19 cellular contexts compared by ENCODE assay signal in the genomic region with DNA sequence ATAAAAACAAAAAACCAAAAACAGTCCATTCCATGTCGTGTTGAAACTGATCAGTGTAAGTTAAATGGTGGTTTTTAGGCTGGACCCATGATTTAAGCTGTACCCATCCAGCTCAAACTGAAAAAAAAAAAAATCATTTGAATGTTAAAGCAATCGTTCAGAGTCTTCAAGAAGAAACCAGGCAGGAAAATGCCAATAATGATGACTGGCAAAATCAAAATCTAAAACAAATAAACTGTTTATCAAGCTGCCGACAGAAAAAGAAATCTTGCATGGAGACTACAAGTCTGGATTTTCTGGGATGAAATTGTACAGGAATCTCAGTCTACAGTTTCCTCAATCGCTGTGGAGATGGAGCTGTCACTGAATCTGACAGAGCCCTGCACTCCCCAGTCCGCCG. TPM values are rescaled to one million over a fixed set of nuclear protein-coding genes. Genes with fewer than 3 reads are reported as not detected.
DNase-seq lines count a peak whose midpoint lies in the region; ATAC-seq, FAIRE-seq and TF ChIP-seq lines count a peak whose summit lies in the region.
"Had no signal": no experiment of that assay in that cellular context is flagged by ENCODE, and none has a peak within 500 bp of the region (broad histone marks: within the 10 kb centered on the region; RNA-seq: fewer than 3 reads in every experiment).

No MANE protein-coding gene starts in this region.

- peaks cover 10% of the 10 kb centered on the region; the same call in 1 of the 2 replicates for H3K9me1 ChIP-seq in IMR-90 (ENCODE audit: insufficient read depth, low read length)
- no peaks in the 10 kb centered on the region for H3K9me1 ChIP-seq in keratinocyte (ENCODE audit: control insufficient read depth, extremely low read depth, insufficient read depth, low read length)

- TF ChIP-seq EP300 in HepG2 (IDR thresholded peaks at IDR 0.05; ENCODE audit: low read depth in 2 of 2, low read length in 2 of 2) = no peak
- TF ChIP-seq EP300 in HepG2 (CRISPR knock-in tag; IDR thresholded peaks at IDR 0.05; ENCODE audit: borderline replicate concordance) = no peak
- TF ChIP-seq EP300 in gastroesophageal sphincter (IDR thresholded peaks at IDR 0.05) = no peak

- no peak overlapping the region for H3K4ac ChIP-seq in IMR-90 (ENCODE audit: low read depth, low read length)

- CTCF ChIA-PET in HepG2 (lab: Yijun Ruan, JAX; ENCODE audit: low intra/inter-chr PET ratio, low total read pairs) (no interaction called here), IMR-90 (lab: Yijun Ruan, JAX) (no interaction called here)

- H2AK9ac ChIP-seq in IMR-90 (replicated peaks; ENCODE audit: low read depth, low read length, poor library complexity) = no peak overlapping the region

- H3K18ac ChIP-seq in IMR-90 (ENCODE audit: low read depth, low read length) = no peak overlapping the region

- BruUV-seq in HepG2 (replicated peaks; lab: Mats Ljungman, UMichigan) = no TSS peak
- no TSS peak for BruUV-seq in IMR-90 (replicated peaks; lab: Mats Ljungman, UMichigan)

- no peak overlapping the region for H3K14ac ChIP-seq in IMR-90 (replicated peaks; ENCODE audit: low read depth, low read length)

- TF ChIP-seq POLR2A in HepG2 (IDR thresholded peaks at IDR 0.05; ENCODE audit: insufficient read depth in 1 of 2, low read depth in 2 of 2, low read length in 2 of 2) (no peak), right lobe of liver (IDR thresholded peaks at IDR 0.05) (no peak), IMR-90 (IDR thresholded peaks at IDR 0.05; ENCODE audit: low read depth, low read length) (no peak), gastroesophageal sphincter (IDR thresholded peaks at IDR 0.05) (no peak)

- no peaks in the 10 kb centered on the region for H3K79me2 ChIP-seq in HepG2 (ENCODE audit: insufficient read depth, low read length)
- H3K79me2 ChIP-seq in keratinocyte (ENCODE audit: control insufficient read depth, insufficient read depth, low read length) = no peaks in the 10 kb centered on the region

- no peak overlapping the region; the same call in 2 of the 3 replicates for H2BK15ac ChIP-seq in IMR-90 (ENCODE audit: low read depth, low read length)

- H3K9me3 ChIP-seq in HepG2 (ENCODE audit: low read length) = no peaks in the 10 kb centered on the region
- no peaks in the 10 kb centered on the region for H3K9me3 ChIP-seq in right lobe of liver
- no peaks in the 10 kb centered on the region for H3K9me3 ChIP-seq in IMR-90 (ENCODE audit: control insufficient read depth, insufficient read depth, low read length)
- no peaks in the 10 kb centered on the region for H3K9me3 ChIP-seq in keratinocyte (ENCODE audit: control insufficient read depth, low read depth, low read length)
- H3K9me3 ChIP-seq in gastroesophageal sphincter = no peaks in the 10 kb centered on the region
- H3K9me3 ChIP-seq: BE2C had no signal

- peaks cover 30% of the 10 kb centered on the region for H3K4me1 ChIP-seq in HepG2 (ENCODE audit: insufficient read depth, low read length)
- peaks cover 0 to 9% (median 0%) of the 10 kb centered on the region in 4 donors for H3K4me1 ChIP-seq in right lobe of liver
- H3K4me1 ChIP-seq in IMR-90 (ENCODE audit: control insufficient read depth, insufficient read depth, low read length) = peaks cover 8% of the 10 kb centered on the region
- H3K4me1 ChIP-seq in keratinocyte (ENCODE audit: control insufficient read depth, extremely low read depth, insufficient read depth, low read length) = peaks cover 27% of the 10 kb centered on the region
- H3K4me1 ChIP-seq in gastroesophageal sphincter = peaks cover 0 to 20% (median 0%) of the 10 kb centered on the region in 3 donors
- H3K4me1 ChIP-seq: BE2C had no signal

- H3K27ac ChIP-seq in HepG2 (ENCODE audit: extremely low read length, insufficient read depth, low read length) (no peak overlapping the region), right lobe of liver (no peak overlapping the region), IMR-90 (ENCODE audit: insufficient read depth, low read length) (no peak overlapping the region), keratinocyte (ENCODE audit: control insufficient read depth, insufficient read depth, low read length) (no peak overlapping the region), gastroesophageal sphincter (no peak overlapping the region)
- H3K27ac ChIP-seq: C4-2B, HL-60 had no signal

- FAIRE-seq in HepG2 (lab: Jason Lieb, UNC) (no peak), keratinocyte (lab: Jason Lieb, UNC) (peak; percentile 67)
- FAIRE-seq: GM19239 had no signal

- TF ChIP-seq RAD21 in HepG2 (CRISPR knock-in tag; IDR thresholded peaks at IDR 0.05) = no peak
- TF ChIP-seq RAD21 in IMR-90 (IDR thresholded peaks at IDR 0.05; ENCODE audit: low read length) = no peak

- H2AK5ac ChIP-seq in IMR-90 (ENCODE audit: low read depth, low read length) = no peak overlapping the region

- H3K9ac ChIP-seq in HepG2 (ENCODE audit: insufficient read depth, low read depth, low read length) (no peak overlapping the region), IMR-90 (ENCODE audit: low read depth, low read length) (no peak overlapping the region), keratinocyte (ENCODE audit: control insufficient read depth, extremely low read depth, insufficient read depth, low read length) (no peak overlapping the region)

- no peak overlapping the region for H3K4me3 ChIP-seq in HepG2 (replicated peaks in 1 of 3; ENCODE audit: insufficient read depth in 1 of 3, low read depth in 2 of 3, low read length in 3 of 3)
- H3K4me3 ChIP-seq in right lobe of liver = no peak overlapping the region
- no peak overlapping the region for H3K4me3 ChIP-seq in IMR-90 (ENCODE audit: insufficient read depth, low read depth, low read length)
- H3K4me3 ChIP-seq in keratinocyte (ENCODE audit: control insufficient read depth in 2 of 3, extremely low read depth in 1 of 3, insufficient read depth in 2 of 3, low read depth in 1 of 3, low read length in 3 of 3) = no peak overlapping the region
- no peak overlapping the region for H3K4me3 ChIP-seq in gastroesophageal sphincter

- no peak overlapping the region for H4K8ac ChIP-seq in IMR-90 (ENCODE audit: low read depth in 2 of 2, low read length in 2 of 2)

- POLR2A ChIA-PET in HepG2 (lab: Yijun Ruan, JAX) (no interaction called here), IMR-90 (lab: Charles Lee; ENCODE audit: unreplicated experiment) (no interaction called here)

- TF ChIP-seq CTCF in HepG2 (CRISPR knock-in tag; IDR thresholded peaks at IDR 0.05) = no peak
- no peak for TF ChIP-seq CTCF in right lobe of liver (IDR thresholded peaks at IDR 0.05)
- no peak for TF ChIP-seq CTCF in IMR-90 (conservative IDR thresholded peaks at IDR 0.05; ENCODE audit: low read depth, low read length)
- no peak for TF ChIP-seq CTCF in keratinocyte (optimal IDR thresholded peaks at IDR 0.05 in 1 of 3, IDR thresholded peaks at IDR 0.05 in 1 of 3, conservative IDR thresholded peaks at IDR 0.05 in 1 of 3; ENCODE audit: extremely low read depth in 1 of 3, insufficient read depth in 2 of 3, low read length in 3 of 3)
- TF ChIP-seq CTCF in gastroesophageal sphincter (IDR thresholded peaks at IDR 0.05) = no peak

- DNase-seq in HepG2 (ENCODE audit: low spot score) (no peak), right lobe of liver (no peak), IMR-90 (no peak), keratinocyte (ENCODE audit: low read depth, low spot score) (no peak), SK-N-DZ (ENCODE audit: low spot score) (no peak), AG20443 (ENCODE audit: low spot score) (no peak)
- no peak for DNase-seq in activated CD4-positive, alpha-beta T cell treated with anti-CD3 and anti-CD28 coated beads, Interleukin-2, amount 50 U/mL, for 1 hour
- DNase-seq: 8988T; ACHN; BE2C; CD8-positive, alpha-beta T cell; DND-41; GF-D8; HCEC 1CT had no signal

- WGBS in HepG2 (ENCODE audit: low lambda C conversion rate) = 45% methylated on average over 6 of the region's 6 CpGs
- WGBS in right lobe of liver (ENCODE audit: insufficient coverage, low coverage, low lambda C conversion rate, missing lambda C conversion rate) = 55% methylated on average over 6 of the region's 6 CpGs
- WGBS in IMR-90 (ENCODE audit: extremely low coverage in 2 of 2, insufficient read length in 1 of 2), 2 experiments = no CpG with 5 or more reads among the region's 6 CpGs
- WGBS in gastroesophageal sphincter (ENCODE audit: low coverage in 1 of 2), 2 donors = 60 to 61% methylated on average over 6 of the region's 6 CpGs

- H2BK5ac ChIP-seq in IMR-90 (ENCODE audit: low read depth, low read length, poor library complexity, severe bottlenecking) = no peak overlapping the region

- H2AFZ ChIP-seq in HepG2 (ENCODE audit: low read length) (no peak overlapping the region), IMR-90 (replicated peaks; ENCODE audit: low read length, poor library complexity) (no peak overlapping the region), keratinocyte (ENCODE audit: control insufficient read depth, low read length) (no peak overlapping the region)

- dilution Hi-C loops in IMR-90 (cut with HindIII; ENCODE audit: low sequenced_read_pairs, unreplicated experiment) = no loop called here
- dilution Hi-C loops in keratinocyte (cut with MboI; ENCODE audit: extremely low pct_ligation_motif_present, low sequenced_read_pairs) = no loop called here

- H3K79me1 ChIP-seq in IMR-90 (ENCODE audit: low read depth in 1 of 2, low read length in 2 of 2) = no peaks in the 10 kb centered on the region

- ATAC-seq in HepG2 (no peak), right lobe of liver (no peak), IMR-90 (ENCODE audit: low read depth) (no peak), gastroesophageal sphincter (no peak)
- ATAC-seq: CD8-positive, alpha-beta T cell had no signal

- no peak overlapping the region for H3K56ac ChIP-seq in IMR-90 (ENCODE audit: extremely low read depth, insufficient read depth, low read length)

- no peak overlapping the region for H4K5ac ChIP-seq in IMR-90 (ENCODE audit: low read depth, low read length)

- no peak overlapping the region for H2BK20ac ChIP-seq in IMR-90 (ENCODE audit: low read depth, low read length)

- intact Hi-C loops in HepG2 (cut with micrococcal nuclease; ENCODE audit: unreplicated experiment) = no loop called here
- intact Hi-C loops in right lobe of liver (cut with DNase I) = no loop called here
- intact Hi-C loops in IMR-90 (cut with micrococcal nuclease) = no loop called here

- no peak overlapping the region for H3K23ac ChIP-seq in IMR-90 (ENCODE audit: low read depth, low read length)

- no peak overlapping the region for H2BK120ac ChIP-seq in IMR-90 (ENCODE audit: low read depth, low read length)

- no peak overlapping the region for H3K4me2 ChIP-seq in HepG2 (ENCODE audit: low read depth, low read length)
- no peak overlapping the region for H3K4me2 ChIP-seq in IMR-90 (ENCODE audit: low read depth, low read length)
- no peak overlapping the region for H3K4me2 ChIP-seq in keratinocyte (ENCODE audit: control insufficient read depth, extremely low read depth, insufficient read depth, low read depth, low read length)

- H3K27me3 ChIP-seq in HepG2 (ENCODE audit: control insufficient read depth in 1 of 2, insufficient read depth in 2 of 2, low read length in 2 of 2) (peaks cover 5 to 67% of the 10 kb centered on the region in 2 experiments; a peak in 4 of 5 replicates), right lobe of liver (no peaks in the 10 kb centered on the region), IMR-90 (ENCODE audit: control insufficient read depth, insufficient read depth, low read length) (no peaks in the 10 kb centered on the region), keratinocyte (ENCODE audit: control insufficient read depth, extremely low read depth, insufficient read depth, low read length) (no peaks in the 10 kb centered on the region), gastroesophageal sphincter (peaks cover 13% of the 10 kb centered on the region)
- H3K27me3 ChIP-seq: BE2C had no signal

- H3K36me3 ChIP-seq in HepG2 (replicated peaks in 1 of 2; ENCODE audit: control insufficient read depth in 1 of 2, insufficient read depth in 2 of 2, low read length in 2 of 2) (no peaks in the 10 kb centered on the region), right lobe of liver (no peaks in the 10 kb centered on the region), IMR-90 (ENCODE audit: control insufficient read depth, insufficient read depth, low read length) (no peaks in the 10 kb centered on the region), keratinocyte (ENCODE audit: control insufficient read depth in 2 of 2, extremely low read depth in 1 of 2, insufficient read depth in 2 of 2, low read length in 2 of 2) (no peaks in the 10 kb centered on the region), gastroesophageal sphincter (no peaks in the 10 kb centered on the region)
- H3K36me3 ChIP-seq: BE2C had no signal

- in situ Hi-C loops in HepG2 (cut with HindIII; ENCODE audit: extremely low pct_ligation_motif_present, low pct_unique_long_range_greater_than_20kb) = no loop called here
- in situ Hi-C loops in IMR-90 (cut with MboI; ENCODE audit: low sequenced_read_pairs) = no loop called here

- H4K20me1 ChIP-seq in HepG2 (ENCODE audit: insufficient read depth, low read length) (no peaks in the 10 kb centered on the region), IMR-90 (ENCODE audit: insufficient read depth, low read length) (no peaks in the 10 kb centered on the region), keratinocyte (ENCODE audit: control insufficient read depth, extremely low read depth, insufficient read depth, low read length) (no peaks in the 10 kb centered on the region)

- H4K91ac ChIP-seq in IMR-90 (ENCODE audit: insufficient read depth, low read depth, low read length) = no peak overlapping the region

RNA-seq across cellular contexts. Expression of gene SOST, which starts 40.7 kb away (rescaled TPM):
- not detected in 2 replicates for total RNA-seq in HepG2 (2016; rRNA removed; fragmentation: Illumina TruSeq; extraction: Trizol)
- total RNA-seq in HepG2 (2016; cell fraction: cytosol; rRNA removed; fragmentation: Illumina TruSeq; extraction: Trizol; ENCODE audit: low read depth) = not detected in 2 replicates
- total RNA-seq in HepG2 (2016; cell fraction: insoluble cytoplasmic fraction; rRNA removed; fragmentation: Illumina TruSeq; extraction: Trizol) = not detected in 2 replicates
- total RNA-seq in HepG2 (2016; cell fraction: membrane; rRNA removed; fragmentation: Illumina TruSeq; extraction: Trizol) = not detected in 2 replicates
- not detected in 2 replicates for total RNA-seq in HepG2 (2016; cell fraction: nucleus; rRNA removed; fragmentation: Illumina TruSeq; extraction: Trizol)
- polyA plus RNA-seq in HepG2 (2011; rRNA removed) = not detected in 2 replicates
- not detected in 2 replicates for polyA plus RNA-seq in HepG2 (2011; cell fraction: cytosol; rRNA removed)
- polyA plus RNA-seq in HepG2 (2011; cell fraction: nucleus; rRNA removed) = not detected in 2 replicates
- not detected in 2 replicates for polyA plus RNA-seq in HepG2 (2012)
- polyA plus RNA-seq in HepG2 (2016; cell fraction: cytosol; fragmentation: Illumina TruSeq; extraction: Trizol; ENCODE audit: low read depth) = not detected in 2 replicates
- not detected in 2 replicates for polyA plus RNA-seq in HepG2 (2016; cell fraction: insoluble cytoplasmic fraction; fragmentation: Illumina TruSeq; extraction: Trizol; ENCODE audit: low read depth)
- not detected in 2 replicates for polyA plus RNA-seq in HepG2 (2016; cell fraction: membrane; fragmentation: Illumina TruSeq; extraction: Trizol; ENCODE audit: low read depth)
- polyA plus RNA-seq in HepG2 (2016; cell fraction: nucleus; fragmentation: Illumina TruSeq; extraction: Trizol; ENCODE audit: insufficient read depth, low read depth) = not detected in 2 replicates
- polyA minus RNA-seq in HepG2 (2011; rRNA and poly(A)+ RNA removed; ENCODE audit: low replicate concordance) = not detected in 2 replicates
- polyA minus RNA-seq in HepG2 (2011; cell fraction: cytosol; rRNA and poly(A)+ RNA removed) = not detected in 2 replicates
- polyA minus RNA-seq in HepG2 (2011; cell fraction: nucleus; rRNA and poly(A)+ RNA removed) = not detected in 2 replicates
- not detected for total RNA-seq in right lobe of liver
- not detected in 2 replicates for total RNA-seq in IMR-90 (2012; rRNA removed)
- not detected in 2 replicates for polyA plus RNA-seq in IMR-90 (2012; rRNA removed)
- polyA plus RNA-seq in IMR-90 (2012; cell fraction: cytosol; rRNA removed) = not detected in 2 replicates
- polyA plus RNA-seq in IMR-90 (2012; cell fraction: nucleus; rRNA removed; ENCODE audit: low replicate concordance) = not detected in 2 replicates
- polyA plus RNA-seq in keratinocyte = 0.02 to 0.04 TPM in 2 of 3 replicates, not detected in the other
- polyA plus RNA-seq in keratinocyte (2011; ENCODE audit: low read depth) = not detected
- not detected in 2 replicates for polyA plus RNA-seq in keratinocyte (2011; cell fraction: cytosol; rRNA removed)
- polyA plus RNA-seq in keratinocyte (2011; cell fraction: nucleus; rRNA removed) = 0.07 TPM in 1 of 2 replicates, not detected in the other
- polyA plus RNA-seq in keratinocyte (2012; ENCODE audit: low replicate concordance) = 0.21 TPM in 1 of 2 replicates, not detected in the other
- polyA minus RNA-seq in keratinocyte = not detected in 3 replicates
- polyA minus RNA-seq in keratinocyte (2011; cell fraction: cytosol; rRNA and poly(A)+ RNA removed) = not detected
- not detected in 2 replicates for polyA minus RNA-seq in keratinocyte (2011; cell fraction: nucleus; rRNA and poly(A)+ RNA removed)
- under 1 TPM in 1 of 4 donors, not detected in 3; 0.27 TPM for total RNA-seq in gastroesophageal sphincter
- polyA plus RNA-seq in SK-N-DZ (2014; cell fraction: cytosol; rRNA removed) = not detected in 2 replicates
- polyA plus RNA-seq in SK-N-DZ (2014; cell fraction: nucleus; rRNA removed) = not detected in 2 replicates
- total RNA-seq: CD8-positive, alpha-beta T cell had no signal

RNA-seq across cellular contexts. Expression of gene MEOX1, which starts 56.2 kb away (rescaled TPM):
- not detected in 2 replicates for total RNA-seq in HepG2 (2016; rRNA removed; fragmentation: Illumina TruSeq; extraction: Trizol)
- not detected in 2 replicates for total RNA-seq in HepG2 (2016; cell fraction: cytosol; rRNA removed; fragmentation: Illumina TruSeq; extraction: Trizol; ENCODE audit: low read depth)
- not detected in 2 replicates for total RNA-seq in HepG2 (2016; cell fraction: insoluble cytoplasmic fraction; rRNA removed; fragmentation: Illumina TruSeq; extraction: Trizol)
- not detected in 2 replicates for total RNA-seq in HepG2 (2016; cell fraction: membrane; rRNA removed; fragmentation: Illumina TruSeq; extraction: Trizol)
- total RNA-seq in HepG2 (2016; cell fraction: nucleus; rRNA removed; fragmentation: Illumina TruSeq; extraction: Trizol) = not detected in 2 replicates
- not detected in 2 replicates for polyA plus RNA-seq in HepG2 (2011; rRNA removed)
- polyA plus RNA-seq in HepG2 (2011; cell fraction: cytosol; rRNA removed) = not detected in 2 replicates
- not detected in 2 replicates for polyA plus RNA-seq in HepG2 (2011; cell fraction: nucleus; rRNA removed)
- polyA plus RNA-seq in HepG2 (2012) = not detected in 2 replicates
- not detected in 2 replicates for polyA plus RNA-seq in HepG2 (2016; cell fraction: cytosol; fragmentation: Illumina TruSeq; extraction: Trizol; ENCODE audit: low read depth)
- polyA plus RNA-seq in HepG2 (2016; cell fraction: insoluble cytoplasmic fraction; fragmentation: Illumina TruSeq; extraction: Trizol; ENCODE audit: low read depth) = not detected in 2 replicates
- polyA plus RNA-seq in HepG2 (2016; cell fraction: membrane; fragmentation: Illumina TruSeq; extraction: Trizol; ENCODE audit: low read depth) = not detected in 2 replicates
- not detected in 2 replicates for polyA plus RNA-seq in HepG2 (2016; cell fraction: nucleus; fragmentation: Illumina TruSeq; extraction: Trizol; ENCODE audit: insufficient read depth, low read depth)
- polyA minus RNA-seq in HepG2 (2011; rRNA and poly(A)+ RNA removed; ENCODE audit: low replicate concordance) = 2.2 TPM in 1 of 2 replicates, not detected in the other
- polyA minus RNA-seq in HepG2 (2011; cell fraction: cytosol; rRNA and poly(A)+ RNA removed) = not detected in 2 replicates
- polyA minus RNA-seq in HepG2 (2011; cell fraction: nucleus; rRNA and poly(A)+ RNA removed) = not detected in 2 replicates
- total RNA-seq in right lobe of liver = under 1 TPM in 1 of 6 experiments, not detected in 5; 0.11 TPM
- 0.72 and 0.83 TPM in 2 replicates for total RNA-seq in IMR-90 (2012; rRNA removed)
- 0.48 and 0.52 TPM in 2 replicates for polyA plus RNA-seq in IMR-90 (2012; rRNA removed)
- 0.40 and 0.52 TPM in 2 replicates for polyA plus RNA-seq in IMR-90 (2012; cell fraction: cytosol; rRNA removed)
- 0.32 and 0.38 TPM in 2 replicates for polyA plus RNA-seq in IMR-90 (2012; cell fraction: nucleus; rRNA removed; ENCODE audit: low replicate concordance)
- 0.05 to 0.10 TPM (median 0.08 TPM) in 3 replicates for polyA plus RNA-seq in keratinocyte
- polyA plus RNA-seq in keratinocyte (2011; ENCODE audit: low read depth) = 0.31 TPM
- polyA plus RNA-seq in keratinocyte (2011; cell fraction: cytosol; rRNA removed) = 0.02 and 0.04 TPM in 2 replicates
- 0.04 and 0.09 TPM in 2 replicates for polyA plus RNA-seq in keratinocyte (2011; cell fraction: nucleus; rRNA removed)
- polyA plus RNA-seq in keratinocyte (2012; ENCODE audit: low replicate concordance) = 0.11 and 0.28 TPM in 2 replicates
- not detected in 3 replicates for polyA minus RNA-seq in keratinocyte
- polyA minus RNA-seq in keratinocyte (2011; cell fraction: cytosol; rRNA and poly(A)+ RNA removed) = not detected
- polyA minus RNA-seq in keratinocyte (2011; cell fraction: nucleus; rRNA and poly(A)+ RNA removed) = not detected in 2 replicates
- 10 to 100 TPM in 1 of 4 donors, 1 to 10 TPM in 3; 5.3 to 11.8 (median 7.6) TPM for total RNA-seq in gastroesophageal sphincter
- not detected in 2 replicates for polyA plus RNA-seq in SK-N-DZ (2014; cell fraction: cytosol; rRNA removed)
- polyA plus RNA-seq in SK-N-DZ (2014; cell fraction: nucleus; rRNA removed) = not detected in 2 replicates
- total RNA-seq: H4 had no signal
